ENCODE assay signal across 8 cellular contexts in genomic region chr16:20409398-20410152, GRCh38.
A peak's percentile ranks its signal among the peaks of the same experiment; 100 is the strongest.
DNase-seq lines count a peak whose midpoint lies in the region; ATAC-seq and TF ChIP-seq lines count a peak whose summit lies in the region.

ACSM5 (plus strand) TSS chr16:20409534; CDS start chr16:20411485, 1,951 bp downstream.

- H3K27me3 Mint-ChIP-seq in nephron progenitor cell (ENCODE audit: low read depth, poor library complexity): peaks cover 6% of the 10 kb centered on the region

- ATAC-seq in HG03280 (IDR thresholded peaks at IDR 0.05; ENCODE audit: unreplicated experiment) (peak; percentile 33), GM19397 (IDR thresholded peaks at IDR 0.05; ENCODE audit: unreplicated experiment) (no peak)

- peak within 1 kb of the TSS; percentile 59 for H3K27ac ChIP-seq in caudate nucleus (ENCODE audit: low read depth, low read length)

- H3K4me3 Mint-ChIP-seq in nephron progenitor cell: no peak within 1 kb of the TSS

- no peaks in the 10 kb centered on the region for H3K36me3 ChIP-seq in HAP-1 (replicated peaks)

- H3K4me1 ChIP-seq in HAP-1: no peaks in the 10 kb centered on the region

- TF ChIP-seq CTCF in GM10266 (IDR thresholded peaks at IDR 0.05; ENCODE audit: control insufficient read depth, insufficient read depth, low read depth, missing control alignments) (no peak), nephron progenitor cell (IDR thresholded peaks at IDR 0.05) (no peak)

- peaks cover 12% of the 10 kb centered on the region for H3K9me3 Mint-ChIP-seq in nephron progenitor cell

- DNase-seq in GM10266 (ENCODE audit: extremely low spot score): peak; percentile 14
- peak in 47 of 61 donors; percentile 1 to 79 (median 23) for DNase-seq in caudate nucleus (lab: John Stamatoyannopoulos, UW)
- no peak for DNase-seq in nephron progenitor cell
- DNase-seq in RKO (ENCODE audit: low spot score): no peak
- DNase-seq in HAP-1 (ENCODE audit: low spot score in 2 of 2): no peak
- no peak for DNase-seq in NCI-H146 treated with DMSO at 0.1 percent for 48 hours (lab: John Stamatoyannopoulos, UW; ENCODE audit: unreplicated experiment)

- no peak within 1 kb of the TSS for H3K4me3 ChIP-seq in HAP-1

- H3K4me1 Mint-ChIP-seq in nephron progenitor cell: peaks cover 6% of the 10 kb centered on the region

- H3K27ac Mint-ChIP-seq in nephron progenitor cell: peak within 1 kb of the TSS; percentile 41

- H3K36me3 Mint-ChIP-seq in nephron progenitor cell (ENCODE audit: low read depth): no peaks in the 10 kb centered on the region

- H3K27me3 ChIP-seq in HAP-1 (ENCODE audit: low read depth): no peaks in the 10 kb centered on the region

- H3K9me3 ChIP-seq in HAP-1: no peaks in the 10 kb centered on the region

- in situ Hi-C loops in HAP-1 (cut with MboI; ENCODE audit: low sequenced_read_pairs): no loop called here

Comparison
In these comparisons a context has a peak if more than half of its experiments do, and no peak if none do; other contexts are left out.
1. DNase-seq: peak in GM10266 (single experiment) and caudate nucleus (47 of 61); none in nephron progenitor cell (single experiment), RKO (single experiment), HAP-1 (0 of 2) and NCI-H146 treated with DMSO at 0.1 percent for 48 hours (single experiment).